10 cellular contexts compared by ENCODE assay signal in genomic region chr21:38171723-38172344, GRCh38.
DNase-seq lines count a peak whose midpoint lies in the region; ATAC-seq and TF ChIP-seq lines count a peak whose summit lies in the region.
"Had no signal": no experiment of that assay in that cellular context is flagged by ENCODE, and none has a peak within 500 bp of the region (broad histone marks: within the 10 kb centered on the region; RNA-seq: fewer than 3 reads in every experiment).

No MANE protein-coding gene starts in this region.

- H3K4me1 ChIP-seq in mesodermal cell (ENCODE audit: control insufficient read depth, insufficient read depth, low read length, poor library complexity, severe bottlenecking) = peaks cover 26% of the 10 kb centered on the region

- WGBS in mesodermal cell (ENCODE audit: insufficient coverage in 2 of 2), 2 experiments = 31 to 37% methylated on average over 8 of the region's 12 CpGs

- H3K9me3 ChIP-seq in mesodermal cell (ENCODE audit: control insufficient read depth, low read length) = no peaks in the 10 kb centered on the region

- H3K36me3 ChIP-seq in mesodermal cell (ENCODE audit: control insufficient read depth, insufficient read depth, low read length) = no peaks in the 10 kb centered on the region

- peak; percentile 61 for TF ChIP-seq CTCF in epithelial cell of proximal tubule (conservative IDR thresholded peaks at IDR 0.05; ENCODE audit: low read depth, low read length)

- DNase-seq in Daoy (ENCODE audit: low read depth) (peak; percentile 91), NCI-H69 (lab: John Stamatoyannopoulos, UW) (peak; percentile 12), epithelial cell of proximal tubule (ENCODE audit: low read depth) (peak; percentile 59), NCI-H524 (lab: John Stamatoyannopoulos, UW) (no peak), NCI-H1436 treated with DMSO at 0.1 percent for 48 hours (lab: John Stamatoyannopoulos, UW) (no peak), COLO829 (ENCODE audit: low spot score) (no peak)
- DNase-seq: activated naive CD4-positive, alpha-beta T cell had no signal

- ATAC-seq in GM18907 (IDR thresholded peaks at IDR 0.05; ENCODE audit: unreplicated experiment) = no peak

- H3K4me3 ChIP-seq in epithelial cell of proximal tubule (ENCODE audit: low read depth, low read length) (no peak overlapping the region), mesodermal cell (ENCODE audit: extremely low read depth, insufficient read depth, low read length, poor library complexity, severe bottlenecking) (no peak overlapping the region)

- H3K27ac ChIP-seq in mesodermal cell (ENCODE audit: low read depth, low read length, severe bottlenecking) = peak overlapping the region; percentile 96
- H3K27ac ChIP-seq: KMS-11 had no signal

Comparison
In these comparisons a context has a peak if more than half of its experiments do, and no peak if none do; other contexts are left out.
1. DNase-seq: peak in Daoy (single experiment), NCI-H69 (single experiment) and epithelial cell of proximal tubule (single experiment); none in NCI-H524 (0 of 2), NCI-H1436 treated with DMSO at 0.1 percent for 48 hours (single experiment) and COLO829 (single experiment).